ENCODE assay signal across 11 cellular contexts in genomic region chr4:162911349-162911748, GRCh38.
"Had no signal": no experiment of that assay in that cellular context is flagged by ENCODE, and none has a peak within 500 bp of the region (broad histone marks: within the 10 kb centered on the region; RNA-seq: fewer than 3 reads in every experiment).

No MANE protein-coding gene starts in this region.

- H3K27ac ChIP-seq: GM23248 had no signal

- H3K4me2 ChIP-seq: GM23338 had no signal

- H3K9me3 ChIP-seq: HAP-1 had no signal

- H3K4me3 ChIP-seq: GM23248, GM23338, HAP-1 had no signal

- FAIRE-seq: H1, H54 had no signal

- ATAC-seq: GM23338, HCT116 had no signal

- H3K36me3 ChIP-seq: HAP-1 had no signal

- DNase-seq: GM23248, GOT3, H7, H9, HCEC 1CT, HFFc6 had no signal

- H3K4me1 ChIP-seq: HAP-1 had no signal

- H3K9ac ChIP-seq: GM23248 had no signal

- H2AFZ ChIP-seq: GM23248, GM23338 had no signal
